Comparison of ENCODE assay signal across 1 cellular context in the genomic region with DNA sequence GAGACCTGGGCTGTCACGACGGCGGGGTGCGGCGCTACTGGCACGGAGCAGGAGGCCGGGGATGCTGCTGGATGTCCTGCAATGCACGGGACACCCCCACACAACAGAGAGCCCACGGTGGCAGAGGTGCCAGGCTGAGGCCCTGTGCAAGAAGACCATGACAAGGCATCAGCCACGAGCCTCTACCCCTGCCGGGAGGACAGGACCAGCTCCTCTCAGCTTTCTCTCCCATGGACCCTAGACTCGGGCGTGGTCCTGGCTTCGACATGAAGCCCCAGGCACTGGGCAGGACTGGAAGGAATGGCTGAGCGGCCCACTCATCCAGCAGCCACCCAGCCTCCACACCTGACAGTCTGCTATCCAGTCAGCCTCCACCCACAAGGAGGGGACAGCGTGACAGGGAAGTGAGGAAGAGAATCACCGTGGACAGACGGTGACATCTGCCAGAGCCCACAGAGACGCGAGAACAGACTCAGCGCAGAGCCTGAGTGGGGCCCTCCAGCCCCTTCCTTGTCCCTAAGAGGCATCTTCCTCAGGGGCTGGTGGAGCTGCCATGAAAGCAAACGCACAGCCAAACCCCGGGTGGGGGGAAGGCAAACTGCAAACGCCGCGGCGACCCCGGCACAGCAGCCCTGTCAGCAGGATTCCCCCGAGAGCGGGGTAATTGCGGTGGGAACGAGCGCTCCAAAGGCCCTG.
TF ChIP-seq lines count a peak whose summit lies in the region.

No MANE protein-coding gene starts in this region.

TF ChIP-seq in IMR-90, 13 proteins besides CTCF, POLR2A, EP300 and RAD21:
- TF ChIP-seq RCOR1 (IDR thresholded peaks at IDR 0.05; ENCODE audit: insufficient replicate concordance, low read length) (no peak), FOS (IDR thresholded peaks at IDR 0.05; ENCODE audit: low read depth, low read length) (no peak), MXI1 (IDR thresholded peaks at IDR 0.05; ENCODE audit: borderline replicate concordance, low read depth, low read length) (no peak), MAFK (IDR thresholded peaks at IDR 0.05; ENCODE audit: low read depth, low read length) (no peak), SMC3 (IDR thresholded peaks at IDR 0.05; ENCODE audit: low read depth, low read length) (no peak), NFE2L2 (IDR thresholded peaks at IDR 0.05; ENCODE audit: low read depth, low read length) (no peak), CHD1 (IDR thresholded peaks at IDR 0.05; ENCODE audit: low read depth, low read length) (no peak), CEBPB (IDR thresholded peaks at IDR 0.05; ENCODE audit: low read depth, low read length) (no peak), BHLHE40 (IDR thresholded peaks at IDR 0.05; ENCODE audit: low read depth, low read length) (no peak), MAZ (IDR thresholded peaks at IDR 0.05; ENCODE audit: borderline replicate concordance, low read depth, low read length) (no peak), RFX5 (IDR thresholded peaks at IDR 0.05; ENCODE audit: low read depth, low read length) (no peak)
- TF ChIP-seq, protein P1, sequence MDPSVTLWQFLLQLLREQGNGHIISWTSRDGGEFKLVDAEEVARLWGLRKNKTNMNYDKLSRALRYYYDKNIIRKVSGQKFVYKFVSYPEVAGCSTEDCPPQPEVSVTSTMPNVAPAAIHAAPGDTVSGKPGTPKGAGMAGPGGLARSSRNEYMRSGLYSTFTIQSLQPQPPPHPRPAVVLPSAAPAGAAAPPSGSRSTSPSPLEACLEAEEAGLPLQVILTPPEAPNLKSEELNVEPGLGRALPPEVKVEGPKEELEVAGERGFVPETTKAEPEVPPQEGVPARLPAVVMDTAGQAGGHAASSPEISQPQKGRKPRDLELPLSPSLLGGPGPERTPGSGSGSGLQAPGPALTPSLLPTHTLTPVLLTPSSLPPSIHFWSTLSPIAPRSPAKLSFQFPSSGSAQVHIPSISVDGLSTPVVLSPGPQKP (IDR thresholded peaks at IDR 0.05; ENCODE audit: borderline replicate concordance, low read depth, low read length) = no peak
- TF ChIP-seq, protein P2, sequence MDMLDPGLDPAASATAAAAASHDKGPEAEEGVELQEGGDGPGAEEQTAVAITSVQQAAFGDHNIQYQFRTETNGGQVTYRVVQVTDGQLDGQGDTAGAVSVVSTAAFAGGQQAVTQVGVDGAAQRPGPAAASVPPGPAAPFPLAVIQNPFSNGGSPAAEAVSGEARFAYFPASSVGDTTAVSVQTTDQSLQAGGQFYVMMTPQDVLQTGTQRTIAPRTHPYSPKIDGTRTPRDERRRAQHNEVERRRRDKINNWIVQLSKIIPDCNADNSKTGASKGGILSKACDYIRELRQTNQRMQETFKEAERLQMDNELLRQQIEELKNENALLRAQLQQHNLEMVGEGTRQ (IDR thresholded peaks at IDR 0.05; ENCODE audit: low read depth, low read length) = no peak
